Comparison of ENCODE assay signal across 2 cellular contexts in genomic region chr12:27243006-27243405, GRCh38.
TF ChIP-seq lines count a peak whose summit lies in the region.

No MANE protein-coding gene starts in this region.

TF ChIP-seq in GM23338, 12 proteins besides CTCF, POLR2A, EP300 and RAD21:
- TF ChIP-seq, protein P1, sequence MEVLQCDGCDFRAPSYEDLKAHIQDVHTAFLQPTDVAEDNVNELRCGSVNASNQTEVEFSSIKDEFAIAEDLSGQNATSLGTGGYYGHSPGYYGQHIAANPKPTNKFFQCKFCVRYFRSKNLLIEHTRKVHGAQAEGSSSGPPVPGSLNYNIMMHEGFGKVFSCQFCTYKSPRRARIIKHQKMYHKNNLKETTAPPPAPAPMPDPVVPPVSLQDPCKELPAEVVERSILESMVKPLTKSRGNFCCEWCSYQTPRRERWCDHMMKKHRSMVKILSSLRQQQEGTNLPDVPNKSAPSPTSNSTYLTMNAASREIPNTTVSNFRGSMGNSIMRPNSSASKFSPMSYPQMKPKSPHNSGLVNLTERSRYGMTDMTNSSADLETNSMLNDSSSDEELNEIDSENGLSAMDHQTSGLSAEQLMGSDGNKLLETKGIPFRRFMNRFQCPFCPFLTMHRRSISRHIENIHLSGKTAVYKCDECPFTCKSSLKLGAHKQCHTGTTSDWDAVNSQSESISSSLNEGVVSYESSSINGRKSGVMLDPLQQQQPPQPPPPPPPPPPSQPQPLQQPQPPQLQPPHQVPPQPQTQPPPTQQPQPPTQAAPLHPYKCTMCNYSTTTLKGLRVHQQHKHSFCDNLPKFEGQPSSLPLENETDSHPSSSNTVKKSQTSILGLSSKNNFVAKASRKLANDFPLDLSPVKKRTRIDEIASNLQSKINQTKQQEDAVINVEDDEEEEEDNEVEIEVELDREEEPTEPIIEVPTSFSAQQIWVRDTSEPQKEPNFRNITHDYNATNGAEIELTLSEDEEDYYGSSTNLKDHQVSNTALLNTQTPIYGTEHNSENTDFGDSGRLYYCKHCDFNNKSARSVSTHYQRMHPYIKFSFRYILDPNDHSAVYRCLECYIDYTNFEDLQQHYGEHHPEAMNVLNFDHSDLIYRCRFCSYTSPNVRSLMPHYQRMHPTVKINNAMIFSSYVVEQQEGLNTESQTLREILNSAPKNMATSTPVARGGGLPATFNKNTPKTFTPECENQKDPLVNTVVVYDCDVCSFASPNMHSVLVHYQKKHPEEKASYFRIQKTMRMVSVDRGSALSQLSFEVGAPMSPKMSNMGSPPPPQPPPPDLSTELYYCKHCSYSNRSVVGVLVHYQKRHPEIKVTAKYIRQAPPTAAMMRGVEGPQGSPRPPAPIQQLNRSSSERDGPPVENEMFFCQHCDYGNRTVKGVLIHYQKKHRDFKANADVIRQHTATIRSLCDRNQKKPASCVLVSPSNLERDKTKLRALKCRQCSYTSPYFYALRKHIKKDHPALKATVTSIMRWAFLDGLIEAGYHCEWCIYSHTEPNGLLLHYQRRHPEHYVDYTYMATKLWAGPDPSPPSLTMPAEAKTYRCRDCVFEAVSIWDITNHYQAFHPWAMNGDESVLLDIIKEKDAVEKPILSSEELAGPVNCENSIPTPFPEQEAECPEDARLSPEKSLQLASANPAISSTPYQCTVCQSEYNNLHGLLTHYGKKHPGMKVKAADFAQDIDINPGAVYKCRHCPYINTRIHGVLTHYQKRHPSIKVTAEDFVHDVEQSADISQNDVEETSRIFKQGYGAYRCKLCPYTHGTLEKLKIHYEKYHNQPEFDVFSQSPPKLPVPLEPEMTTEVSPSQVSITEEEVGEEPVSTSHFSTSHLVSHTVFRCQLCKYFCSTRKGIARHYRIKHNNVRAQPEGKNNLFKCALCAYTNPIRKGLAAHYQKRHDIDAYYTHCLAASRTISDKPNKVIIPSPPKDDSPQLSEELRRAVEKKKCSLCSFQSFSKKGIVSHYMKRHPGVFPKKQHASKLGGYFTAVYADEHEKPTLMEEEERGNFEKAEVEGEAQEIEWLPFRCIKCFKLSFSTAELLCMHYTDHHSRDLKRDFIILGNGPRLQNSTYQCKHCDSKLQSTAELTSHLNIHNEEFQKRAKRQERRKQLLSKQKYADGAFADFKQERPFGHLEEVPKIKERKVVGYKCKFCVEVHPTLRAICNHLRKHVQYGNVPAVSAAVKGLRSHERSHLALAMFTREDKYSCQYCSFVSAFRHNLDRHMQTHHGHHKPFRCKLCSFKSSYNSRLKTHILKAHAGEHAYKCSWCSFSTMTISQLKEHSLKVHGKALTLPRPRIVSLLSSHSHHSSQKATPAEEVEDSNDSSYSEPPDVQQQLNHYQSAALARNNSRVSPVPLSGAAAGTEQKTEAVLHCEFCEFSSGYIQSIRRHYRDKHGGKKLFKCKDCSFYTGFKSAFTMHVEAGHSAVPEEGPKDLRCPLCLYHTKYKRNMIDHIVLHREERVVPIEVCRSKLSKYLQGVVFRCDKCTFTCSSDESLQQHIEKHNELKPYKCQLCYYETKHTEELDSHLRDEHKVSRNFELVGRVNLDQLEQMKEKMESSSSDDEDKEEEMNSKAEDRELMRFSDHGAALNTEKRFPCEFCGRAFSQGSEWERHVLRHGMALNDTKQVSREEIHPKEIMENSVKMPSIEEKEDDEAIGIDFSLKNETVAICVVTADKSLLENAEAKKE (CRISPR knock-in tag; IDR thresholded peaks at IDR 0.05), result no peak
- TF ChIP-seq POLR2AphosphoS5 (IDR thresholded peaks at IDR 0.05; ENCODE audit: low read depth), result no peak
- no peak for TF ChIP-seq ZNF331 (CRISPR knock-in tag; IDR thresholded peaks at IDR 0.05; ENCODE audit: low read depth)
- no peak for TF ChIP-seq NANOG (IDR thresholded peaks at IDR 0.05; ENCODE audit: borderline replicate concordance)
- TF ChIP-seq CREB1 (CRISPR knock-in tag; IDR thresholded peaks at IDR 0.05; ENCODE audit: low read depth), result no peak
- TF ChIP-seq EZH2 (IDR thresholded peaks at IDR 0.05; ENCODE audit: low read depth, unreplicated experiment), result no peak
- no peak for TF ChIP-seq EZH2phosphoT487 (IDR thresholded peaks at IDR 0.05; ENCODE audit: unreplicated experiment)
- no peak for TF ChIP-seq ZNF114 (CRISPR knock-in tag; IDR thresholded peaks at IDR 0.05)
- TF ChIP-seq, protein P2, sequence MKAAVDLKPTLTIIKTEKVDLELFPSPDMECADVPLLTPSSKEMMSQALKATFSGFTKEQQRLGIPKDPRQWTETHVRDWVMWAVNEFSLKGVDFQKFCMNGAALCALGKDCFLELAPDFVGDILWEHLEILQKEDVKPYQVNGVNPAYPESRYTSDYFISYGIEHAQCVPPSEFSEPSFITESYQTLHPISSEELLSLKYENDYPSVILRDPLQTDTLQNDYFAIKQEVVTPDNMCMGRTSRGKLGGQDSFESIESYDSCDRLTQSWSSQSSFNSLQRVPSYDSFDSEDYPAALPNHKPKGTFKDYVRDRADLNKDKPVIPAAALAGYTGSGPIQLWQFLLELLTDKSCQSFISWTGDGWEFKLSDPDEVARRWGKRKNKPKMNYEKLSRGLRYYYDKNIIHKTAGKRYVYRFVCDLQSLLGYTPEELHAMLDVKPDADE (IDR thresholded peaks at IDR 0.05), result no peak
- no peak for TF ChIP-seq JUNB (IDR thresholded peaks at IDR 0.05; ENCODE audit: unreplicated experiment)
- TF ChIP-seq, protein P3, sequence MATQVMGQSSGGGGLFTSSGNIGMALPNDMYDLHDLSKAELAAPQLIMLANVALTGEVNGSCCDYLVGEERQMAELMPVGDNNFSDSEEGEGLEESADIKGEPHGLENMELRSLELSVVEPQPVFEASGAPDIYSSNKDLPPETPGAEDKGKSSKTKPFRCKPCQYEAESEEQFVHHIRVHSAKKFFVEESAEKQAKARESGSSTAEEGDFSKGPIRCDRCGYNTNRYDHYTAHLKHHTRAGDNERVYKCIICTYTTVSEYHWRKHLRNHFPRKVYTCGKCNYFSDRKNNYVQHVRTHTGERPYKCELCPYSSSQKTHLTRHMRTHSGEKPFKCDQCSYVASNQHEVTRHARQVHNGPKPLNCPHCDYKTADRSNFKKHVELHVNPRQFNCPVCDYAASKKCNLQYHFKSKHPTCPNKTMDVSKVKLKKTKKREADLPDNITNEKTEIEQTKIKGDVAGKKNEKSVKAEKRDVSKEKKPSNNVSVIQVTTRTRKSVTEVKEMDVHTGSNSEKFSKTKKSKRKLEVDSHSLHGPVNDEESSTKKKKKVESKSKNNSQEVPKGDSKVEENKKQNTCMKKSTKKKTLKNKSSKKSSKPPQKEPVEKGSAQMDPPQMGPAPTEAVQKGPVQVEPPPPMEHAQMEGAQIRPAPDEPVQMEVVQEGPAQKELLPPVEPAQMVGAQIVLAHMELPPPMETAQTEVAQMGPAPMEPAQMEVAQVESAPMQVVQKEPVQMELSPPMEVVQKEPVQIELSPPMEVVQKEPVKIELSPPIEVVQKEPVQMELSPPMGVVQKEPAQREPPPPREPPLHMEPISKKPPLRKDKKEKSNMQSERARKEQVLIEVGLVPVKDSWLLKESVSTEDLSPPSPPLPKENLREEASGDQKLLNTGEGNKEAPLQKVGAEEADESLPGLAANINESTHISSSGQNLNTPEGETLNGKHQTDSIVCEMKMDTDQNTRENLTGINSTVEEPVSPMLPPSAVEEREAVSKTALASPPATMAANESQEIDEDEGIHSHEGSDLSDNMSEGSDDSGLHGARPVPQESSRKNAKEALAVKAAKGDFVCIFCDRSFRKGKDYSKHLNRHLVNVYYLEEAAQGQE (IDR thresholded peaks at IDR 0.05; ENCODE audit: unreplicated experiment), result no peak
- no peak for TF ChIP-seq STAT1 (IDR thresholded peaks at IDR 0.05; ENCODE audit: unreplicated experiment)

TF ChIP-seq in H1, 55 proteins besides CTCF, POLR2A, EP300 and RAD21:
- TF ChIP-seq BACH1 (IDR thresholded peaks at IDR 0.05; ENCODE audit: low read length) (no peak), SUZ12 (IDR thresholded peaks at IDR 0.05; ENCODE audit: low read length) (no peak)
